10 cellular contexts compared by ENCODE assay signal in genomic region chr14:105192866-105193731, GRCh38. TPM values are rescaled to one million over a fixed set of nuclear protein-coding genes. Genes with fewer than 3 reads are reported as not detected.
DNase-seq lines count a peak whose midpoint lies in the region; ATAC-seq and TF ChIP-seq lines count a peak whose summit lies in the region.
"Had no signal": no experiment of that assay in that cellular context is flagged by ENCODE, and none has a peak within 500 bp of the region (broad histone marks: within the 10 kb centered on the region; RNA-seq: fewer than 3 reads in every experiment).

No MANE protein-coding gene starts in this region.

- intact Hi-C loops in left ventricle myocardium superior (cut with micrococcal nuclease) = no loop called here
- intact Hi-C loops in prostate gland (cut with DNase I) = no loop called here

- DNase-seq in activated gamma-delta T cell treated with Interleukin-2 at 50 U/mL for 16 hours (peak; percentile 28), activated gamma-delta T cell (lab: John Stamatoyannopoulos, UW) (no peak), left ventricle myocardium superior (no peak), C1 segment of cervical spinal cord (lab: John Stamatoyannopoulos, UW) (no peak), prostate gland (ENCODE audit: low spot score) (no peak)
- no peak for DNase-seq in activated CD8-positive, alpha-beta T cell treated with anti-CD3 and anti-CD28 coated beads, Interleukin-2, amount 10 ng/mL, durations not matched to agents 7 days and 5 days
- no peak for DNase-seq in stimulated activated naive CD8-positive, alpha-beta T cell treated with anti-CD3 and anti-CD28 coated beads, Interleukin-15, amount 100 ng/mL, for 72 hours
- DNase-seq: T-helper 1 cell had no signal

- CTCF ChIA-PET in activated CD8-positive, alpha-beta T cell treated with anti-CD3 and anti-CD28 coated beads, Interleukin-2, amount 10 ng/mL, durations not matched to agents 7 days and 5 days (lab: Charles Lee) = interaction anchor here (0.7 to 1.5 kb wide), 5 partner anchors 17 to 159 kb away, joined by 3 to 13 read pairs (median 4); partner anchors contain the start of genes BRF1 and BTBD6

- H3K4me3 Mint-ChIP-seq in activated CD8-positive, alpha-beta T cell treated with anti-CD3 and anti-CD28 coated beads, Interleukin-2, amount 10 ng/mL, durations not matched to agents 7 days and 5 days = peak overlapping the region; percentile 15
- peak overlapping the region; percentile 15 to 55 for H3K4me3 Mint-ChIP-seq in stimulated activated naive CD8-positive, alpha-beta T cell treated with anti-CD3 and anti-CD28 coated beads, Interleukin-15, amount 100 ng/mL, for 72 hours

- no peaks in the 10 kb centered on the region for H3K36me3 Mint-ChIP-seq in activated CD8-positive, alpha-beta T cell treated with anti-CD3 and anti-CD28 coated beads, Interleukin-2, amount 10 ng/mL, durations not matched to agents 7 days and 5 days (ENCODE audit: low read depth)
- H3K36me3 Mint-ChIP-seq: CD14-positive monocyte had no signal

- H3K27me3 ChIP-seq in prostate gland (replicated peaks; ENCODE audit: insufficient read depth) = peaks cover 3% of the 10 kb centered on the region

- H3K27ac Mint-ChIP-seq in activated CD8-positive, alpha-beta T cell treated with anti-CD3 and anti-CD28 coated beads, Interleukin-2, amount 10 ng/mL, durations not matched to agents 7 days and 5 days = peak overlapping the region; percentile 64
- peak overlapping the region in 1 of 2 donors; percentile 67 for H3K27ac Mint-ChIP-seq in stimulated activated naive CD8-positive, alpha-beta T cell treated with anti-CD3 and anti-CD28 coated beads, Interleukin-15, amount 100 ng/mL, for 72 hours
- H3K27ac Mint-ChIP-seq: CD14-positive monocyte had no signal

- peak; percentile 43 for ATAC-seq in activated CD8-positive, alpha-beta T cell treated with anti-CD3 and anti-CD28 coated beads, Interleukin-2, amount 10 ng/mL, durations not matched to agents 7 days and 5 days
- ATAC-seq in left ventricle myocardium superior (peak; percentile 11), GM18505 (IDR thresholded peaks at IDR 0.05; ENCODE audit: unreplicated experiment) (no peak)
- ATAC-seq in stimulated activated naive CD8-positive, alpha-beta T cell treated with anti-CD3 and anti-CD28 coated beads, Interleukin-15, amount 100 ng/mL, for 72 hours = peak; percentile 38

- WGBS in prostate gland = 42% methylated on average over 19 of the region's 29 CpGs

- no peaks in the 10 kb centered on the region for H3K36me3 ChIP-seq in prostate gland

- TF ChIP-seq CTCF in prostate gland (IDR thresholded peaks at IDR 0.05) = no peak

- H3K9me3 ChIP-seq in prostate gland = no peaks in the 10 kb centered on the region

- peaks cover 35% of the 10 kb centered on the region for H3K4me1 Mint-ChIP-seq in activated CD8-positive, alpha-beta T cell treated with anti-CD3 and anti-CD28 coated beads, Interleukin-2, amount 10 ng/mL, durations not matched to agents 7 days and 5 days (ENCODE audit: low read depth)
- H3K4me1 Mint-ChIP-seq in stimulated activated naive CD8-positive, alpha-beta T cell treated with anti-CD3 and anti-CD28 coated beads, Interleukin-15, amount 100 ng/mL, for 72 hours = peaks cover 47% of the 10 kb centered on the region

- POLR2A ChIA-PET in activated CD8-positive, alpha-beta T cell treated with anti-CD3 and anti-CD28 coated beads, Interleukin-2, amount 10 ng/mL, durations not matched to agents 7 days and 5 days (lab: Charles Lee) = interaction anchor here (2.0 kb wide), 1 partner anchor 11 kb away, joined by 9 read pairs; no protein-coding TSS in a partner anchor

- H3K4me3 ChIP-seq in prostate gland = no peak overlapping the region

- H3K9me3 Mint-ChIP-seq in activated CD8-positive, alpha-beta T cell treated with anti-CD3 and anti-CD28 coated beads, Interleukin-2, amount 10 ng/mL, durations not matched to agents 7 days and 5 days (ENCODE audit: insufficient read depth) = peaks cover 9% of the 10 kb centered on the region
- peaks cover 2 to 10% of the 10 kb centered on the region in 2 donors for H3K9me3 Mint-ChIP-seq in stimulated activated naive CD8-positive, alpha-beta T cell treated with anti-CD3 and anti-CD28 coated beads, Interleukin-15, amount 100 ng/mL, for 72 hours

- peaks cover 10% of the 10 kb centered on the region for H3K27me3 Mint-ChIP-seq in activated CD8-positive, alpha-beta T cell treated with anti-CD3 and anti-CD28 coated beads, Interleukin-2, amount 10 ng/mL, durations not matched to agents 7 days and 5 days (ENCODE audit: low read depth)
- peaks cover 42% of the 10 kb centered on the region for H3K27me3 Mint-ChIP-seq in stimulated activated naive CD8-positive, alpha-beta T cell treated with anti-CD3 and anti-CD28 coated beads, Interleukin-15, amount 100 ng/mL, for 72 hours

- TF ChIP-seq POLR2A in prostate gland (IDR thresholded peaks at IDR 0.05) = no peak
- TF ChIP-seq POLR2A in GM18505 (IDR thresholded peaks at IDR 0.05; ENCODE audit: borderline replicate concordance, extremely low read depth, insufficient read depth, insufficient read length) = no peak

- no peak overlapping the region for H3K27ac ChIP-seq in prostate gland

- no peaks in the 10 kb centered on the region for H3K4me1 ChIP-seq in prostate gland (replicated peaks)

RNA-seq across cellular contexts. Expression of gene NUDT14, which starts 12.0 kb away (rescaled TPM):
- 10 to 100 TPM; 25.3 to 27.9 TPM for total RNA-seq in activated CD8-positive, alpha-beta T cell treated with anti-CD3 and anti-CD28 coated beads, Interleukin-2, amount 10 ng/mL, durations not matched to agents 7 days and 5 days
- total RNA-seq in left ventricle myocardium superior (34.7 TPM), prostate gland (10 to 100 TPM; 32.9 to 36.5 TPM)

RNA-seq across cellular contexts. Expression of gene JAG2, which starts 24.5 kb away (rescaled TPM):
- total RNA-seq in activated CD8-positive, alpha-beta T cell treated with anti-CD3 and anti-CD28 coated beads, Interleukin-2, amount 10 ng/mL, durations not matched to agents 7 days and 5 days = 1 to 10 TPM; 2.5 to 2.9 TPM
- total RNA-seq in left ventricle myocardium superior (33.6 TPM), prostate gland (10 to 100 TPM; 26.8 to 30.5 TPM)

RNA-seq across cellular contexts. Expression of gene BTBD6, which starts 55.2 kb away (rescaled TPM):
- 10 to 100 TPM; 53.7 to 59.8 TPM for total RNA-seq in activated CD8-positive, alpha-beta T cell treated with anti-CD3 and anti-CD28 coated beads, Interleukin-2, amount 10 ng/mL, durations not matched to agents 7 days and 5 days
- 51.6 TPM for total RNA-seq in left ventricle myocardium superior
- total RNA-seq in prostate gland = 10 to 100 TPM; 60.0 to 82.5 TPM
